Comparison of ENCODE assay signal across 1 cellular context in the genomic region with DNA sequence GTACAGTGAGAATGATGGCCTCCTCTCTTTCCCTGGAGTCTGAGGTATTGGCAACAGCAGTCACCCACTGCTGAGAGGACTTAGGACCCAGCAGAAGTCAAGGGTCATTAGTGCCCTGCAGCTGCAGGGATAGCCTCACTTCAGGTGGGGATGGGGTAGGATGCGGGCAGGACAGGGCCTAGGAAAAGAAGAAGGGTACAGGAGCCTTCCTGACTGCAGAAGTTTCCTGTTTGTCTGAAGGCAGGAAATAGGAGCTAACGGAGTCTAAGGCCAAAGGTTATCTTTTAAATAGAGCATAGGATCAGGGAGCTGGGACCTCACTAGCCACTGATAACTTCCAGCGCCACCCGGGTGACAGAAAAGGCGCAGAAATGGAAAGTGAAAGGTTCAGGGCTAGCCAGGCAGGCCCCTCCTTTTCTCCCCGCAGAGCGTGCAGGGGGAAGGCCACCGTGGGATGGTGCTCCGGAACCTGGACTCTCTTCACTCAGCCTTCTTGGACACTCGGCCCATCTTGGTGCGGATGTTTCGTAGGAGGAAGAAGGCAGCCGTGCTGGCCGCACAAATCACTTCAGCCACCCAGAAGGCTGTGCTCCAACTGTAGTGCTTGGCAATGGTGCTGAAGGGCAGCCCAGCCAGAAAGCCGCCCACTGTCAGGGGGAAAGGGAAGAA.
TF ChIP-seq lines count a peak whose summit lies in the region.

No MANE protein-coding gene starts in this region.

TF ChIP-seq in K562, 482 proteins besides CTCF, POLR2A, EP300 and RAD21 (continued from another document):
- TF ChIP-seq, protein P1, sequence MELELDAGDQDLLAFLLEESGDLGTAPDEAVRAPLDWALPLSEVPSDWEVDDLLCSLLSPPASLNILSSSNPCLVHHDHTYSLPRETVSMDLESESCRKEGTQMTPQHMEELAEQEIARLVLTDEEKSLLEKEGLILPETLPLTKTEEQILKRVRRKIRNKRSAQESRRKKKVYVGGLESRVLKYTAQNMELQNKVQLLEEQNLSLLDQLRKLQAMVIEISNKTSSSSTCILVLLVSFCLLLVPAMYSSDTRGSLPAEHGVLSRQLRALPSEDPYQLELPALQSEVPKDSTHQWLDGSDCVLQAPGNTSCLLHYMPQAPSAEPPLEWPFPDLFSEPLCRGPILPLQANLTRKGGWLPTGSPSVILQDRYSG (tag; conservative IDR thresholded peaks at IDR 0.05; ENCODE audit: low read depth), result no peak; the same call in 1 of the 2 replicates
- TF ChIP-seq, protein P2, sequence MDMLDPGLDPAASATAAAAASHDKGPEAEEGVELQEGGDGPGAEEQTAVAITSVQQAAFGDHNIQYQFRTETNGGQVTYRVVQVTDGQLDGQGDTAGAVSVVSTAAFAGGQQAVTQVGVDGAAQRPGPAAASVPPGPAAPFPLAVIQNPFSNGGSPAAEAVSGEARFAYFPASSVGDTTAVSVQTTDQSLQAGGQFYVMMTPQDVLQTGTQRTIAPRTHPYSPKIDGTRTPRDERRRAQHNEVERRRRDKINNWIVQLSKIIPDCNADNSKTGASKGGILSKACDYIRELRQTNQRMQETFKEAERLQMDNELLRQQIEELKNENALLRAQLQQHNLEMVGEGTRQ (CRISPR knock-in tag; IDR thresholded peaks at IDR 0.05), result no peak
- TF ChIP-seq ZSCAN29 (IDR thresholded peaks at IDR 0.05), result no peak
- 0 out of 2 replicates have a peak, but pooled peaks have one; percentile 45 for TF ChIP-seq ZNF644 (tag; IDR thresholded peaks at IDR 0.05; ENCODE audit: low read depth)
- no peak for TF ChIP-seq POLR3G (IDR thresholded peaks at IDR 0.05; ENCODE audit: extremely low read depth, insufficient read length, insufficient replicate concordance)
- TF ChIP-seq ZC3H11A (IDR thresholded peaks at IDR 0.05; ENCODE audit: low read depth, low read length), result no peak
- no peak for TF ChIP-seq HLTF (IDR thresholded peaks at IDR 0.05)
- TF ChIP-seq ZNF23 (CRISPR knock-in tag; IDR thresholded peaks at IDR 0.05), result no peak
- no peak for TF ChIP-seq JUND (IDR thresholded peaks at IDR 0.05; ENCODE audit: borderline replicate concordance, low read depth, low read length)
- no peak; the same call in 2 of the 3 replicates for TF ChIP-seq JUND (tag; IDR thresholded peaks at IDR 0.05; ENCODE audit: borderline replicate concordance, low read depth, low read length)
- peak; percentile 58 for TF ChIP-seq CXXC5 (CRISPR knock-in tag; IDR thresholded peaks at IDR 0.05)
- TF ChIP-seq U2AF1 (optimal IDR thresholded peaks at IDR 0.05; ENCODE audit: low read depth, low read length), result no peak
- 0 out of 4 replicates have a peak, but pooled peaks of 1 of the 2 experiments have one; percentile 35 for TF ChIP-seq MAZ (CRISPR knock-in tag; conservative IDR thresholded peaks at IDR 0.05 in 1 of 2, IDR thresholded peaks at IDR 0.05 in 1 of 2)
- no peak for TF ChIP-seq SIN3B (IDR thresholded peaks at IDR 0.05; ENCODE audit: low read depth)
- no peak for TF ChIP-seq SIRT6 (IDR thresholded peaks at IDR 0.05; ENCODE audit: low read depth, low read length)
- TF ChIP-seq MEF2A (IDR thresholded peaks at IDR 0.05; ENCODE audit: control insufficient read depth, low read depth, low read length), result no peak
- TF ChIP-seq STAG1 (CRISPR knock-in tag; IDR thresholded peaks at IDR 0.05; ENCODE audit: borderline replicate concordance), result no peak
- TF ChIP-seq, protein P3, sequence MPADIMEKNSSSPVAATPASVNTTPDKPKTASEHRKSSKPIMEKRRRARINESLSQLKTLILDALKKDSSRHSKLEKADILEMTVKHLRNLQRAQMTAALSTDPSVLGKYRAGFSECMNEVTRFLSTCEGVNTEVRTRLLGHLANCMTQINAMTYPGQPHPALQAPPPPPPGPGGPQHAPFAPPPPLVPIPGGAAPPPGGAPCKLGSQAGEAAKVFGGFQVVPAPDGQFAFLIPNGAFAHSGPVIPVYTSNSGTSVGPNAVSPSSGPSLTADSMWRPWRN (IDR thresholded peaks at IDR 0.05; ENCODE audit: low read depth), result no peak
- TF ChIP-seq CBFA2T3 (IDR thresholded peaks at IDR 0.05), result no peak
- TF ChIP-seq STAT5A (IDR thresholded peaks at IDR 0.05; ENCODE audit: borderline replicate concordance, low read length), result no peak
- TF ChIP-seq KAT8 (IDR thresholded peaks at IDR 0.05; ENCODE audit: low read depth), result no peak
- TF ChIP-seq NFATC3 (IDR thresholded peaks at IDR 0.05), result no peak
- TF ChIP-seq CEBPB (tag; IDR thresholded peaks at IDR 0.05), result no peak
- peak; percentile 50 for TF ChIP-seq GABPA (tag; conservative IDR thresholded peaks at IDR 0.05; ENCODE audit: low read depth)
- TF ChIP-seq ZNF695 (CRISPR knock-in tag; IDR thresholded peaks at IDR 0.05), result no peak
- TF ChIP-seq NR2F6 (CRISPR knock-in tag; IDR thresholded peaks at IDR 0.05), result peak; percentile 85; the same call in 1 of the 2 replicates
- TF ChIP-seq HMG20B (CRISPR knock-in tag; IDR thresholded peaks at IDR 0.05), result no peak
- TF ChIP-seq KHSRP (IDR thresholded peaks at IDR 0.05), result no peak
- TF ChIP-seq, protein P4, sequence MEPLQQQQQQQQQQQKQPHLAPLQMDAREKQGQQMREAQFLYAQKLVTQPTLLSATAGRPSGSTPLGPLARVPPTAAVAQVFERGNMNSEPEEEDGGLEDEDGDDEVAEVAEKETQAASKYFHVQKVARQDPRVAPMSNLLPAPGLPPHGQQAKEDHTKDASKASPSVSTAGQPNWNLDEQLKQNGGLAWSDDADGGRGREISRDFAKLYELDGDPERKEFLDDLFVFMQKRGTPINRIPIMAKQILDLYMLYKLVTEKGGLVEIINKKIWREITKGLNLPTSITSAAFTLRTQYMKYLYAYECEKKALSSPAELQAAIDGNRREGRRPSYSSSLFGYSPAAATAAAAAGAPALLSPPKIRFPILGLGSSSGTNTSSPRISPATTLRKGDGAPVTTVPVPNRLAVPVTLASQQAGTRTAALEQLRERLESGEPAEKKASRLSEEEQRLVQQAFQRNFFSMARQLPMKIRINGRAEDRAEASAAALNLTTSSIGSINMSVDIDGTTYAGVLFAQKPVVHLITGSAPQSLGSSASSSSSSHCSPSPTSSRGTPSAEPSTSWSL (CRISPR knock-in tag; IDR thresholded peaks at IDR 0.05; ENCODE audit: borderline replicate concordance), result no peak
- no peak for TF ChIP-seq SAFB2 (IDR thresholded peaks at IDR 0.05; ENCODE audit: borderline replicate concordance, low read depth, low read length, severe bottlenecking)
- TF ChIP-seq, protein P5, sequence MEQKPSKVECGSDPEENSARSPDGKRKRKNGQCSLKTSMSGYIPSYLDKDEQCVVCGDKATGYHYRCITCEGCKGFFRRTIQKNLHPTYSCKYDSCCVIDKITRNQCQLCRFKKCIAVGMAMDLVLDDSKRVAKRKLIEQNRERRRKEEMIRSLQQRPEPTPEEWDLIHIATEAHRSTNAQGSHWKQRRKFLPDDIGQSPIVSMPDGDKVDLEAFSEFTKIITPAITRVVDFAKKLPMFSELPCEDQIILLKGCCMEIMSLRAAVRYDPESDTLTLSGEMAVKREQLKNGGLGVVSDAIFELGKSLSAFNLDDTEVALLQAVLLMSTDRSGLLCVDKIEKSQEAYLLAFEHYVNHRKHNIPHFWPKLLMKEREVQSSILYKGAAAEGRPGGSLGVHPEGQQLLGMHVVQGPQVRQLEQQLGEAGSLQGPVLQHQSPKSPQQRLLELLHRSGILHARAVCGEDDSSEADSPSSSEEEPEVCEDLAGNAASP (IDR thresholded peaks at IDR 0.05), result no peak
- TF ChIP-seq, protein P6, sequence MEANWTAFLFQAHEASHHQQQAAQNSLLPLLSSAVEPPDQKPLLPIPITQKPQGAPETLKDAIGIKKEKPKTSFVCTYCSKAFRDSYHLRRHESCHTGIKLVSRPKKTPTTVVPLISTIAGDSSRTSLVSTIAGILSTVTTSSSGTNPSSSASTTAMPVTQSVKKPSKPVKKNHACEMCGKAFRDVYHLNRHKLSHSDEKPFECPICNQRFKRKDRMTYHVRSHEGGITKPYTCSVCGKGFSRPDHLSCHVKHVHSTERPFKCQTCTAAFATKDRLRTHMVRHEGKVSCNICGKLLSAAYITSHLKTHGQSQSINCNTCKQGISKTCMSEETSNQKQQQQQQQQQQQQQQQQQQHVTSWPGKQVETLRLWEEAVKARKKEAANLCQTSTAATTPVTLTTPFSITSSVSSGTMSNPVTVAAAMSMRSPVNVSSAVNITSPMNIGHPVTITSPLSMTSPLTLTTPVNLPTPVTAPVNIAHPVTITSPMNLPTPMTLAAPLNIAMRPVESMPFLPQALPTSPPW (CRISPR knock-in tag; IDR thresholded peaks at IDR 0.05), result peak; percentile 68; the same call in 1 of the 2 replicates
- 0 out of 2 replicates have a peak, but pooled peaks have one; percentile 10 for TF ChIP-seq BHLHE40 (IDR thresholded peaks at IDR 0.05; ENCODE audit: low read length)
- TF ChIP-seq OTX1 (CRISPR knock-in tag; IDR thresholded peaks at IDR 0.05), result no peak
- TF ChIP-seq, protein P7, sequence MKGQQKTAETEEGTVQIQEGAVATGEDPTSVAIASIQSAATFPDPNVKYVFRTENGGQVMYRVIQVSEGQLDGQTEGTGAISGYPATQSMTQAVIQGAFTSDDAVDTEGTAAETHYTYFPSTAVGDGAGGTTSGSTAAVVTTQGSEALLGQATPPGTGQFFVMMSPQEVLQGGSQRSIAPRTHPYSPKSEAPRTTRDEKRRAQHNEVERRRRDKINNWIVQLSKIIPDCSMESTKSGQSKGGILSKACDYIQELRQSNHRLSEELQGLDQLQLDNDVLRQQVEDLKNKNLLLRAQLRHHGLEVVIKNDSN (CRISPR knock-in tag; IDR thresholded peaks at IDR 0.05), result no peak
- TF ChIP-seq NR2C1 (IDR thresholded peaks at IDR 0.05), result peak; percentile 26; the same call in 1 of the 2 replicates
- peak; percentile 73 for TF ChIP-seq NR2C1 (tag; IDR thresholded peaks at IDR 0.05)
- TF ChIP-seq POLR2AphosphoS2 (IDR thresholded peaks at IDR 0.05; ENCODE audit: low read length), result 0 out of 2 replicates have a peak, but pooled peaks have one; percentile 34
- no peak for TF ChIP-seq SAP30 (IDR thresholded peaks at IDR 0.05; ENCODE audit: borderline replicate concordance, insufficient read depth, low read depth, low read length, poor library complexity, severe bottlenecking)
- no peak for TF ChIP-seq HDGF (IDR thresholded peaks at IDR 0.05)
- TF ChIP-seq SP1 (CRISPR knock-in tag; IDR thresholded peaks at IDR 0.05), result 0 out of 2 replicates have a peak, but pooled peaks have one; percentile 25
TF ChIP-seq in K562: peak in this region for 24.
